Comparison of ENCODE assay signal across 8 cellular contexts in the genomic region with DNA sequence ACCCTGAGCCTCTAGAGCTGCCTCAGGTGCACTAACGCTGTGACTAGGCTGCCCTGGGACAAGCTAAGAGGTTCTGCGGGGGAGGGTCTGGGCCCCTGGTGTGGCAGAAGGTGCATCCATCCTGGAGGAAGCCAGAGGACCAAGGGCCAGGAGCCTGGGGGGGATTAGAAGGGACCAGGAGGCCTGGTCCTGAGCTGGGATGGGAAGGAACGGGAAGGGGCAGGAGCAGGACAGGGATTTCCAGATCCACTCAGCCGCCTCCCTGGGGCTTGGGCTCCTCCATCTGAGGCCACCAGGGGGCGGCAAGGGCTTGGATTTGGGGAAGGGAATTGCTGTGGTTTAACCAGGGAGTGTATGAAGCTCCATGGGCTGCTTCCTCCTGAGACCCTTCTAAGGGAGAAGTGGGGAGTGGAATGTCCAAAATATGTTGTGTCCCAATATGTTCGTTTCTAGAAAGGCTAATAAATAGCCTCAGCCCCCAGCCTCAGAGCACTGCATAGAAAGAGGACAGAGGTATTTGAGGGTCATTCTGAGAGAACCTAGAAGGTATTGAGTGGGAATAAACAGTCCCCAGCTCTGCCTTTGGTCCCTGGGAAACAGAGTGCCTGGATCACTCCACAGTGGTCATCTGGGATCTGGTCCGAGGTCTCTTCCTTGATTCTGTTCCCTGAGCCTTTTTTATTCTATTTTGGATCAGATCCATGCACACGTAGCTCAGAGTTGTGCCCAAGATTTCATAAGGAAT. TPM values are rescaled to one million over a fixed set of nuclear protein-coding genes. Genes with fewer than 3 reads are reported as not detected.
DNase-seq lines count a peak whose midpoint lies in the region; ATAC-seq and TF ChIP-seq lines count a peak whose summit lies in the region.

No MANE protein-coding gene starts in this region.

- no peaks in the 10 kb centered on the region for H4K20me1 ChIP-seq in H9 (ENCODE audit: control insufficient read depth, insufficient read depth, insufficient read length)

- CTCF ChIA-PET in CD4-positive, alpha-beta T cell (lab: Charles Lee), result interaction anchor here (0.8 to 1.5 kb wide), 3 partner anchors 10 to 11 kb away, joined by 3 to 4 read pairs (median 4); no protein-coding TSS in a partner anchor

- peak in 5 of 10 experiments; percentile 2 to 43 (median 7) for DNase-seq in CD4-positive, alpha-beta T cell
- DNase-seq in H9 (peak; percentile 79), OCI-M1 (lab: John Stamatoyannopoulos, UW) (peak; percentile 89), adrenal gland (peak; percentile 59 to 67 (median 64)), iPS-NIHi11 (ENCODE audit: low spot score) (peak; percentile 83), SHP77 treated with DMSO at 0.1 percent for 48 hours (lab: John Stamatoyannopoulos, UW) (no peak)
- DNase-seq in stimulated activated naive B cell treated with anti-CD40 and anti-IgM and Interleukin-4, amounts not matched to agents 10 μg/mL and 1 μg/mL and 100 μg/mL, for 72 hours, result no peak

- no peaks in the 10 kb centered on the region for H3K36me3 Mint-ChIP-seq in CD4-positive, alpha-beta T cell (ENCODE audit: low read depth)
- no peaks in the 10 kb centered on the region for H3K36me3 Mint-ChIP-seq in H9 (ENCODE audit: insufficient read depth in 1 of 3, low read depth in 3 of 3)
- H3K36me3 Mint-ChIP-seq in stimulated activated naive B cell treated with anti-CD40 and anti-IgM and Interleukin-4, amounts not matched to agents 10 μg/mL and 1 μg/mL and 100 μg/mL, for 72 hours, result no peaks in the 10 kb centered on the region

- no peaks in the 10 kb centered on the region for H3K79me1 ChIP-seq in H9 (ENCODE audit: insufficient read depth, low read depth, low read length, poor library complexity, severe bottlenecking)

- H3K9me3 ChIP-seq in CD4-positive, alpha-beta T cell (ENCODE audit: control insufficient read depth, low read length), result no peaks in the 10 kb centered on the region
- H3K9me3 ChIP-seq in H9 (ENCODE audit: control insufficient read depth, low read depth, low read length) (no peaks in the 10 kb centered on the region), adrenal gland (replicated peaks in 1 of 3) (no peaks in the 10 kb centered on the region)

- H3K18ac ChIP-seq in H9 (ENCODE audit: insufficient read length, low read depth, low read length), result no peak overlapping the region

- no peaks in the 10 kb centered on the region for H3K4me1 Mint-ChIP-seq in CD4-positive, alpha-beta T cell (ENCODE audit: low read depth)
- no peaks in the 10 kb centered on the region for H3K4me1 Mint-ChIP-seq in H9
- peaks cover 16 to 22% of the 10 kb centered on the region in 2 donors for H3K4me1 Mint-ChIP-seq in stimulated activated naive B cell treated with anti-CD40 and anti-IgM and Interleukin-4, amounts not matched to agents 10 μg/mL and 1 μg/mL and 100 μg/mL, for 72 hours

- H2BK120ac ChIP-seq in H9 (ENCODE audit: low read depth, low read length, poor library complexity, severe bottlenecking), result no peak overlapping the region

- H3K4me3 ChIP-seq in adrenal gland, result no peak overlapping the region

- H4K5ac ChIP-seq in H9 (ENCODE audit: insufficient read length, low read depth, low read length), result no peak overlapping the region

- H3K4me2 ChIP-seq in H9 (ENCODE audit: insufficient read depth, insufficient read length, low read length), result no peak overlapping the region

- H3K36me3 ChIP-seq in adrenal gland (replicated peaks in 1 of 2), result no peaks in the 10 kb centered on the region

- no peak overlapping the region for H2BK5ac ChIP-seq in H9 (ENCODE audit: insufficient read length, low read length)

- no peak overlapping the region for H3K9ac ChIP-seq in H9 (ENCODE audit: extremely low read depth, insufficient read length, low read length)

- peaks cover 18% of the 10 kb centered on the region for H3K27me3 Mint-ChIP-seq in CD4-positive, alpha-beta T cell
- H3K27me3 Mint-ChIP-seq in H9 (ENCODE audit: low read depth), result peaks cover 97% of the 10 kb centered on the region
- H3K27me3 Mint-ChIP-seq in stimulated activated naive B cell treated with anti-CD40 and anti-IgM and Interleukin-4, amounts not matched to agents 10 μg/mL and 1 μg/mL and 100 μg/mL, for 72 hours, result peaks cover 0 to 9% of the 10 kb centered on the region in 2 donors

- no peak overlapping the region for H2AFZ ChIP-seq in H9 (ENCODE audit: low read length)

- H3T11ph ChIP-seq in H9 (ENCODE audit: low read length), result no peak overlapping the region

- H3K14ac ChIP-seq in H9 (ENCODE audit: insufficient read depth, low read length), result no peak overlapping the region

- H4K91ac ChIP-seq in H9 (ENCODE audit: insufficient read length, low read depth, low read length), result no peak overlapping the region

- no peak overlapping the region for H3K4me3 Mint-ChIP-seq in CD4-positive, alpha-beta T cell
- H3K4me3 Mint-ChIP-seq in H9, result no peak overlapping the region
- no peak overlapping the region for H3K4me3 Mint-ChIP-seq in stimulated activated naive B cell treated with anti-CD40 and anti-IgM and Interleukin-4, amounts not matched to agents 10 μg/mL and 1 μg/mL and 100 μg/mL, for 72 hours

- POLR2A ChIA-PET in CD4-positive, alpha-beta T cell (lab: Charles Lee), result no interaction called here

- no peak overlapping the region for H4K8ac ChIP-seq in H9 (replicated peaks; ENCODE audit: insufficient read length, low read depth, low read length)

- H2BK12ac ChIP-seq in H9 (ENCODE audit: insufficient read length, low read depth, low read length), result no peak overlapping the region

- H3K27me3 ChIP-seq in CD4-positive, alpha-beta T cell (ENCODE audit: control insufficient read depth, insufficient read depth, low read length), result peaks cover 3% of the 10 kb centered on the region
- H3K27me3 ChIP-seq in H9 (ENCODE audit: insufficient read depth, low read length), result peaks cover 21% of the 10 kb centered on the region; the same call in 1 of the 2 replicates
- peaks cover 7% of the 10 kb centered on the region for H3K27me3 ChIP-seq in adrenal gland

- H3K79me2 ChIP-seq in H9 (ENCODE audit: insufficient read depth, low read length), result no peaks in the 10 kb centered on the region

- H2AK5ac ChIP-seq in H9 (ENCODE audit: insufficient read length, low read length), result no peak overlapping the region

- ATAC-seq in CD4-positive, alpha-beta T cell (ENCODE audit: poor library complexity), result peak; percentile 34
- ATAC-seq in stimulated activated naive B cell treated with anti-CD40 and anti-IgM and Interleukin-4, amounts not matched to agents 10 μg/mL and 1 μg/mL and 100 μg/mL, for 72 hours (replicated peaks), result peak; percentile 33 to 57
- ATAC-seq in HG02870 (IDR thresholded peaks at IDR 0.05; ENCODE audit: unreplicated experiment), result no peak

- intact Hi-C loops in CD4-positive, alpha-beta T cell (cut with DNase I, micrococcal nuclease), result no loop called here
- intact Hi-C loops in adrenal gland (cut with DNase I), result loop anchor here in 1 of 2 donors (10.0 kb wide), 1 partner anchor 112 kb away; no protein-coding TSS in a partner anchor

- no peak overlapping the region for H3K27ac ChIP-seq in CD4-positive, alpha-beta T cell (ENCODE audit: low read depth, low read length)
- no peak overlapping the region for H3K27ac ChIP-seq in H9 (ENCODE audit: insufficient read length, low read depth, low read length)
- H3K27ac ChIP-seq in adrenal gland, result no peak overlapping the region

- H3K23ac ChIP-seq in H9 (ENCODE audit: insufficient read length, low read depth, low read length), result no peak overlapping the region

- H3K4me1 ChIP-seq in H9 (ENCODE audit: insufficient read depth, low read length), result no peaks in the 10 kb centered on the region
- H3K4me1 ChIP-seq in adrenal gland (replicated peaks in 1 of 2), result no peaks in the 10 kb centered on the region

- TF ChIP-seq POLR2A in adrenal gland (IDR thresholded peaks at IDR 0.05), result no peak

- H3K27ac Mint-ChIP-seq in CD4-positive, alpha-beta T cell, result no peak overlapping the region
- H3K27ac Mint-ChIP-seq in H9, result no peak overlapping the region
- H3K27ac Mint-ChIP-seq in stimulated activated naive B cell treated with anti-CD40 and anti-IgM and Interleukin-4, amounts not matched to agents 10 μg/mL and 1 μg/mL and 100 μg/mL, for 72 hours, result no peak overlapping the region

- H3K56ac ChIP-seq in H9 (ENCODE audit: insufficient read length, low read depth, low read length), result no peak overlapping the region

- no peaks in the 10 kb centered on the region for H3K23me2 ChIP-seq in H9 (ENCODE audit: insufficient read length, low read depth, low read length, poor library complexity, severe bottlenecking)

- no peaks in the 10 kb centered on the region for H3K9me3 Mint-ChIP-seq in CD4-positive, alpha-beta T cell
- no peaks in the 10 kb centered on the region; a peak in 1 of 5 replicates for H3K9me3 Mint-ChIP-seq in H9
- H3K9me3 Mint-ChIP-seq in stimulated activated naive B cell treated with anti-CD40 and anti-IgM and Interleukin-4, amounts not matched to agents 10 μg/mL and 1 μg/mL and 100 μg/mL, for 72 hours, result no peaks in the 10 kb centered on the region

- WGBS in H9 (ENCODE audit: extremely low coverage, insufficient read length, low lambda C conversion rate), result no CpG with 5 or more reads among the region's 8 CpGs
- 35 to 42% (median 39%) methylated on average over 8 of the region's 8 CpGs for WGBS in adrenal gland, 4 donors

- peak; percentile 57 for TF ChIP-seq CTCF in CD4-positive, alpha-beta T cell (IDR thresholded peaks at IDR 0.05)
- TF ChIP-seq CTCF in H9 (conservative IDR thresholded peaks at IDR 0.05), result peak; percentile 88
- peak; percentile 35 to 66 (median 58) for TF ChIP-seq CTCF in adrenal gland (IDR thresholded peaks at IDR 0.05)

- H2BK20ac ChIP-seq in H9 (ENCODE audit: low read depth, low read length, poor library complexity, severe bottlenecking), result no peak overlapping the region

- no peak overlapping the region for H3K4ac ChIP-seq in H9 (ENCODE audit: low read depth, low read length)

- no peak overlapping the region for H2BK15ac ChIP-seq in H9 (ENCODE audit: low read depth, low read length)

RNA-seq across cellular contexts. Expression of a gene that starts 17.4 kb away (rescaled TPM):
- total RNA-seq in CD4-positive, alpha-beta T cell, result not detected
- total RNA-seq in H9 (2021), result 0.29 and 0.31 TPM in 2 replicates
- 1 to 10 TPM in 7 of 8 donors, under 1 TPM in 1; 0.78 to 7.1 (median 3.2) TPM for total RNA-seq in adrenal gland
- polyA plus RNA-seq in adrenal gland, result 10 to 100 TPM in 1 of 3 donors, 1 to 10 TPM in 2; 4.7 to 11.6 (median 9.1) TPM

RNA-seq across cellular contexts. Expression of a gene that starts 56.3 kb away (rescaled TPM):
- not detected for total RNA-seq in CD4-positive, alpha-beta T cell
- total RNA-seq in H9 (2021) (0.13 and 0.15 TPM in 2 replicates), adrenal gland (1 to 10 TPM in 6 of 8 donors, under 1 TPM in 2; 0.18 to 4.5 (median 2.6) TPM)
- 1 to 10 TPM; 1.1 to 5.5 (median 1.1) TPM for polyA plus RNA-seq in adrenal gland

Comparison
In these comparisons a context has a peak if more than half of its experiments do, and no peak if none do; other contexts are left out.
1. DNase-seq: peak in H9 (single experiment), OCI-M1 (single experiment), adrenal gland (7 of 7) and iPS-NIHi11 (single experiment); none in stimulated activated naive B cell treated with anti-CD40 and anti-IgM and Interleukin-4, amounts not matched to agents 10 μg/mL and 1 μg/mL and 100 μg/mL, for 72 hours (single experiment) and SHP77 treated with DMSO at 0.1 percent for 48 hours (single experiment).
2. Peak in every context shown above with its lines, with median percentiles within 50 percentile points of each other: CTCF ChIP-seq.